2 cellular contexts compared by ENCODE assay signal in genomic region chr11:799641-800316, GRCh38.
TF ChIP-seq lines count a peak whose summit lies in the region.

No MANE protein-coding gene starts in this region.

TF ChIP-seq in IMR-90, 13 proteins besides CTCF, POLR2A, EP300 and RAD21:
- TF ChIP-seq SMC3 (IDR thresholded peaks at IDR 0.05; ENCODE audit: low read depth, low read length): no peak
- TF ChIP-seq MAFK (IDR thresholded peaks at IDR 0.05; ENCODE audit: low read depth, low read length): no peak
- TF ChIP-seq RCOR1 (IDR thresholded peaks at IDR 0.05; ENCODE audit: insufficient replicate concordance, low read length): no peak
- no peak for TF ChIP-seq CEBPB (IDR thresholded peaks at IDR 0.05; ENCODE audit: low read depth, low read length)
- TF ChIP-seq USF2 (IDR thresholded peaks at IDR 0.05; ENCODE audit: low read depth, low read length): no peak
- TF ChIP-seq FOS (IDR thresholded peaks at IDR 0.05; ENCODE audit: low read depth, low read length): no peak
- no peak for TF ChIP-seq BHLHE40 (IDR thresholded peaks at IDR 0.05; ENCODE audit: low read depth, low read length)
- no peak for TF ChIP-seq MAZ (IDR thresholded peaks at IDR 0.05; ENCODE audit: borderline replicate concordance, low read depth, low read length)
- TF ChIP-seq RFX5 (IDR thresholded peaks at IDR 0.05; ENCODE audit: low read depth, low read length): no peak

TF ChIP-seq in K562, 482 proteins besides CTCF, POLR2A, EP300 and RAD21:
- TF ChIP-seq SNAPC5 (CRISPR knock-in tag; IDR thresholded peaks at IDR 0.05): no peak
- no peak for TF ChIP-seq ZNF655 (CRISPR knock-in tag; IDR thresholded peaks at IDR 0.05)
- TF ChIP-seq POLR2G (IDR thresholded peaks at IDR 0.05; ENCODE audit: low read depth, low read length): peak; percentile 21; the same call in 1 of the 2 replicates
- no peak for TF ChIP-seq CAMTA2 (CRISPR knock-in tag; conservative IDR thresholded peaks at IDR 0.05)
- TF ChIP-seq SMARCA4 (IDR thresholded peaks at IDR 0.05): no peak
- no peak for TF ChIP-seq KDM4B (IDR thresholded peaks at IDR 0.05; ENCODE audit: borderline replicate concordance in 2 of 2, low read depth in 1 of 2)
- TF ChIP-seq RBM14 (IDR thresholded peaks at IDR 0.05; ENCODE audit: borderline replicate concordance, insufficient read depth, low read depth, low read length): 0 out of 2 replicates have a peak, but pooled peaks have one; percentile 37
- no peak for TF ChIP-seq HDAC6 (IDR thresholded peaks at IDR 0.05; ENCODE audit: low read depth, low read length)
- TF ChIP-seq RBFOX2 (IDR thresholded peaks at IDR 0.05; ENCODE audit: low read depth, low read length): peak; percentile 37; the same call in 1 of the 2 replicates
- TF ChIP-seq MED1 (CRISPR knock-in tag; IDR thresholded peaks at IDR 0.05; ENCODE audit: borderline replicate concordance): no peak
- TF ChIP-seq THRAP3 (IDR thresholded peaks at IDR 0.05; ENCODE audit: borderline replicate concordance): no peak
- TF ChIP-seq ZNF780A (CRISPR knock-in tag; IDR thresholded peaks at IDR 0.05): no peak
